8 cellular contexts compared by ENCODE assay signal in genomic region chr12:109098142-109098652, GRCh38. TPM values are rescaled to one million over a fixed set of nuclear protein-coding genes. Genes with fewer than 3 reads are reported as not detected.
DNase-seq lines count a peak whose midpoint lies in the region; ATAC-seq and TF ChIP-seq lines count a peak whose summit lies in the region.

No MANE protein-coding gene starts in this region.

- WGBS in right cardiac atrium, result under 1% methylated on average over 38 of the region's 38 CpGs
- WGBS in sigmoid colon, 2 donors, result 0 to 1% methylated on average over 38 of the region's 38 CpGs

- H3K27me3 ChIP-seq in adipocyte (replicated peaks; ENCODE audit: control insufficient read depth, insufficient read depth, low read length) (no peaks in the 10 kb centered on the region), right cardiac atrium (ENCODE audit: control insufficient read depth, insufficient read depth) (no peaks in the 10 kb centered on the region), sigmoid colon (no peaks in the 10 kb centered on the region)

- H3K4me3 ChIP-seq in adipocyte (ENCODE audit: low read length) (peak overlapping the region; percentile 98), right cardiac atrium (ENCODE audit: low read length) (peak overlapping the region; percentile 78), sigmoid colon (peak overlapping the region; percentile 69 to 85 (median 79))

- peak overlapping the region; percentile 98 for H3K9ac ChIP-seq in adipocyte (ENCODE audit: low read length)

- TF ChIP-seq POLR2A in sigmoid colon (IDR thresholded peaks at IDR 0.05), result peak; percentile 37 to 52

- H3K9me3 ChIP-seq in adipocyte (ENCODE audit: control insufficient read depth, low read length) (no peaks in the 10 kb centered on the region), right cardiac atrium (ENCODE audit: control insufficient read depth, low read length) (no peaks in the 10 kb centered on the region), sigmoid colon (no peaks in the 10 kb centered on the region)

- H3K27ac ChIP-seq in right cardiac atrium (ENCODE audit: low read length) (peak overlapping the region; percentile 74), sigmoid colon (peak overlapping the region; percentile 90 to 96 (median 95))

- no peak for TF ChIP-seq CTCF in sigmoid colon (IDR thresholded peaks at IDR 0.05)

- peak; percentile 43 for DNase-seq in DMS79 treated with DMSO at 0.1 percent for 48 hours (lab: John Stamatoyannopoulos, UW)
- DNase-seq in HS-27A (ENCODE audit: low read depth), result peak; percentile 36
- peak; percentile 82 for DNase-seq in adipocyte (ENCODE audit: low read depth)
- peak; percentile 81 to 92 (median 91) for DNase-seq in right cardiac atrium
- peak; percentile 87 for DNase-seq in sigmoid colon
- no peak for DNase-seq in OCI-M2 (lab: John Stamatoyannopoulos, UW; ENCODE audit: unreplicated experiment)
- DNase-seq in middle frontal gyrus (ENCODE audit: extremely low spot score, low spot score), result no peak

- no peak for TF ChIP-seq EP300 in sigmoid colon (IDR thresholded peaks at IDR 0.05)

- intact Hi-C loops in right cardiac atrium (cut with DNase I), result loop anchor here in 1 of 4 donors (10.0 kb wide), 3 partner anchors 273 to 533 kb away; partner anchors contain the start of genes ISCU, SART3 and SELPLG
- intact Hi-C loops in sigmoid colon (cut with DNase I), result loop anchor here (1.0 to 10.0 kb wide), 4 partner anchors 243 to 536 kb away; partner anchors contain the start of genes ISCU, SELPLG and SSH1

- H3K36me3 ChIP-seq in adipocyte (ENCODE audit: control insufficient read depth, insufficient read depth, low read length, severe bottlenecking) (peaks cover 11% of the 10 kb centered on the region), sigmoid colon (peaks cover 0 to 28% (median 16%) of the 10 kb centered on the region in 4 donors)

- H3K4me1 ChIP-seq in adipocyte (ENCODE audit: control insufficient read depth, insufficient read depth, low read length), result peaks cover 35% of the 10 kb centered on the region
- no peaks in the 10 kb centered on the region for H3K4me1 ChIP-seq in right cardiac atrium (ENCODE audit: control insufficient read depth, insufficient read depth, low read length)
- H3K4me1 ChIP-seq in sigmoid colon, result peaks cover 0 to 50% (median 28%) of the 10 kb centered on the region in 4 donors

- ATAC-seq in GM21390 (IDR thresholded peaks at IDR 0.05; ENCODE audit: unreplicated experiment) (peak; percentile 25), right cardiac atrium (peak; percentile 70 to 72)

RNA-seq across cellular contexts. Expression of gene UNG, which starts 0.8 kb away (rescaled TPM):
- 10 to 100 TPM; 10.3 to 16.6 (median 13.2) TPM for total RNA-seq in right cardiac atrium
- polyA plus RNA-seq in right cardiac atrium, result 10.3 TPM
- total RNA-seq in sigmoid colon, result 10 to 100 TPM; 11.9 to 17.1 (median 12.1) TPM
- polyA plus RNA-seq in sigmoid colon, result 10 to 100 TPM; 27.0 to 34.8 (median 28.9) TPM

RNA-seq across cellular contexts. Expression of gene ALKBH2, which starts 4.9 kb away (rescaled TPM):
- 10 to 100 TPM in 1 of 4 donors, 1 to 10 TPM in 3; 7.4 to 12.2 (median 7.6) TPM for total RNA-seq in right cardiac atrium
- polyA plus RNA-seq in right cardiac atrium, result 12.2 TPM
- total RNA-seq in sigmoid colon, result 10 to 100 TPM; 11.6 to 29.3 (median 16.5) TPM
- polyA plus RNA-seq in sigmoid colon, result 10 to 100 TPM in 2 of 3 donors, 1 to 10 TPM in 1; 5.3 to 17.9 (median 14.4) TPM

RNA-seq across cellular contexts. Expression of gene ACACB, which starts 18.2 kb away (rescaled TPM):
- total RNA-seq in right cardiac atrium, result 100 to 1,000 TPM in 3 of 4 donors, 10 to 100 TPM in 1; 94.9 to 128 (median 116) TPM
- 87.1 TPM for polyA plus RNA-seq in right cardiac atrium
- 100 to 1,000 TPM; 116 to 295 (median 161) TPM for total RNA-seq in sigmoid colon
- polyA plus RNA-seq in sigmoid colon, result 10 to 100 TPM in 1 of 3 donors, 1 to 10 TPM in 2; 5.3 to 36.0 (median 5.4) TPM

RNA-seq across cellular contexts. Expression of gene USP30, which starts 45.8 kb away (rescaled TPM):
- total RNA-seq in right cardiac atrium, result 10 to 100 TPM; 10.1 to 12.7 (median 11.7) TPM
- 7.5 TPM for polyA plus RNA-seq in right cardiac atrium
- 10 to 100 TPM in 3 of 4 donors, 1 to 10 TPM in 1; 9.8 to 15.2 (median 13.1) TPM for total RNA-seq in sigmoid colon
- 1 to 10 TPM; 6.0 to 9.3 (median 7.8) TPM for polyA plus RNA-seq in sigmoid colon

Comparison
In these comparisons a context has a peak if more than half of its experiments do, and no peak if none do; other contexts are left out.
1. DNase-seq: peak in DMS79 treated with DMSO at 0.1 percent for 48 hours (single experiment), HS-27A (single experiment), adipocyte (single experiment), right cardiac atrium (3 of 3) and sigmoid colon (single experiment); none in OCI-M2 (single experiment) and middle frontal gyrus (single experiment).
2. Peak in every context shown above with its lines, with median percentiles within 50 percentile points of each other: H3K4me3 ChIP-seq.